Comparison of ENCODE assay signal across 18 cellular contexts in the genomic region with DNA sequence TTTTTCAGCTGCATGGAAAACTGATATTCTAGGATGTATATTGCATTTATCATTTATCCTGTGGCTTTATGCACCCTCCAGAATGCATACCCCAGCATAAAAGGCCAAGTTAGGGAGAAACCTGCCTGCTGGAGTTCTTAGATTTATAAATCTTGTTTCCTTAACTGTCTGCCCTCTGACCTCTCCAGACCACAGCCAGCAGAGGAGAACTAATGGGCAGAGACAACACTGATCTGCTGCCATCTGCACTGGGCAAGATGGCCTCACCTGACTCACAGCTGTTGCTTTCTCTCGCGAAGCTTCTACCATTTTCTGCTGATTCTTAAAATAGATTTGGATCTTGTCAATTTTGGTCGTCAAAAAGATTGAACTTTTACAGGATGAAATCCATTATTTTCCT.
DNase-seq lines count a peak whose midpoint lies in the region; ATAC-seq, FAIRE-seq and TF ChIP-seq lines count a peak whose summit lies in the region.
"Had no signal": no experiment of that assay in that cellular context is flagged by ENCODE, and none has a peak within 500 bp of the region (broad histone marks: within the 10 kb centered on the region; RNA-seq: fewer than 3 reads in every experiment).

No MANE protein-coding gene starts in this region.

- peaks cover 63% of the 10 kb centered on the region for H3K4me1 Mint-ChIP-seq in activated naive CD8-positive, alpha-beta T cell treated with anti-CD3 and anti-CD28 coated beads, Interleukin-2, amount 10 ng/mL, durations not matched to agents 7 days and 5 days
- H3K4me1 Mint-ChIP-seq in naive thymus-derived CD8-positive, alpha-beta T cell: peaks cover 45 to 94% (median 90%) of the 10 kb centered on the region in 4 donors
- H3K4me1 Mint-ChIP-seq: H9, WTC11 had no signal

- no peak for ATAC-seq in activated naive CD8-positive, alpha-beta T cell treated with anti-CD3 and anti-CD28 coated beads, Interleukin-2, amount 10 ng/mL, durations not matched to agents 7 days and 5 days (ENCODE audit: low read depth)
- ATAC-seq in naive thymus-derived CD8-positive, alpha-beta T cell: no peak
- ATAC-seq: WTC11 had no signal

- DNase-seq in GM12891 (ENCODE audit: insufficient read length, low spot score) (no peak), thyroid gland (no peak), HEK293T (ENCODE audit: extremely low spot score) (no peak), tibial nerve (ENCODE audit: low spot score in 2 of 2) (no peak), NCI-H187 (lab: John Stamatoyannopoulos, UW) (no peak)
- DNase-seq in activated naive CD8-positive, alpha-beta T cell treated with anti-CD3 and anti-CD28 coated beads, Interleukin-2, amount 10 ng/mL, durations not matched to agents 7 days and 5 days: no peak
- DNase-seq in naive thymus-derived CD8-positive, alpha-beta T cell: no peak
- DNase-seq: activated gamma-delta T cell; BE2C; caudate nucleus; H9; hippocampal formation; MG63; stimulated activated CD8-positive, alpha-beta memory T cell treated with anti-CD3 and anti-CD28 coated beads, Interleukin-4, amount 100 ng/mL, for 48 hours had no signal

- peaks cover 44% of the 10 kb centered on the region for H3K36me3 Mint-ChIP-seq in activated naive CD8-positive, alpha-beta T cell treated with anti-CD3 and anti-CD28 coated beads, Interleukin-2, amount 10 ng/mL, durations not matched to agents 7 days and 5 days
- peaks cover 4 to 57% (median 16%) of the 10 kb centered on the region in 3 donors for H3K36me3 Mint-ChIP-seq in naive thymus-derived CD8-positive, alpha-beta T cell

- H3K27ac ChIP-seq in BLaER1 (peak overlapping the region; percentile 14; the same call in 1 of the 2 replicates), thyroid gland (no peak overlapping the region), tibial nerve (peak overlapping the region in 2 of 4 donors; percentile 4 to 36)

- TF ChIP-seq CTCF in thyroid gland (IDR thresholded peaks at IDR 0.05) (no peak), tibial nerve (IDR thresholded peaks at IDR 0.05) (no peak)

- no peaks in the 10 kb centered on the region for H3K27me3 Mint-ChIP-seq in activated naive CD8-positive, alpha-beta T cell treated with anti-CD3 and anti-CD28 coated beads, Interleukin-2, amount 10 ng/mL, durations not matched to agents 7 days and 5 days
- no peaks in the 10 kb centered on the region for H3K27me3 Mint-ChIP-seq in naive thymus-derived CD8-positive, alpha-beta T cell

- H3K4me2 ChIP-seq in BLaER1: peak overlapping the region; percentile 96

- H3K9me3 Mint-ChIP-seq in activated naive CD8-positive, alpha-beta T cell treated with anti-CD3 and anti-CD28 coated beads, Interleukin-2, amount 10 ng/mL, durations not matched to agents 7 days and 5 days: no peaks in the 10 kb centered on the region
- H3K9me3 Mint-ChIP-seq in naive thymus-derived CD8-positive, alpha-beta T cell: no peaks in the 10 kb centered on the region

- FAIRE-seq in GM12891 (lab: Jason Lieb, UNC): no peak
- FAIRE-seq: GM18507 had no signal

- H3K4me1 ChIP-seq in BLaER1: peaks cover 98% of the 10 kb centered on the region
- H3K4me1 ChIP-seq in thyroid gland: peaks cover 5 to 56% of the 10 kb centered on the region in 2 donors
- H3K4me1 ChIP-seq in tibial nerve: peaks cover 0 to 76% (median 25%) of the 10 kb centered on the region in 4 donors

- peak overlapping the region; percentile 5 for H3K4me3 Mint-ChIP-seq in activated naive CD8-positive, alpha-beta T cell treated with anti-CD3 and anti-CD28 coated beads, Interleukin-2, amount 10 ng/mL, durations not matched to agents 7 days and 5 days
- H3K4me3 Mint-ChIP-seq in naive thymus-derived CD8-positive, alpha-beta T cell: peak overlapping the region; percentile 19 to 97 (median 68)
- H3K4me3 Mint-ChIP-seq: H9, WTC11 had no signal

- H3K36me3 ChIP-seq in BLaER1 (peaks cover 79% of the 10 kb centered on the region), thyroid gland (no peaks in the 10 kb centered on the region), tibial nerve (peaks cover 0 to 9% (median 0%) of the 10 kb centered on the region in 3 donors)
- H3K36me3 ChIP-seq: MG63 had no signal

- H3K4me3 ChIP-seq in BLaER1: peak overlapping the region; percentile 4; the same call in 1 of the 2 replicates
- no peak overlapping the region for H3K4me3 ChIP-seq in thyroid gland (replicated peaks in 1 of 3)
- no peak overlapping the region for H3K4me3 ChIP-seq in tibial nerve
- H3K4me3 ChIP-seq: lung, MG63 had no signal

- H3K27me3 ChIP-seq in BLaER1 (no peaks in the 10 kb centered on the region), thyroid gland (no peaks in the 10 kb centered on the region), tibial nerve (no peaks in the 10 kb centered on the region)
- H3K27me3 ChIP-seq: BE2C, MG63 had no signal

- H3K9me3 ChIP-seq in BLaER1: no peaks in the 10 kb centered on the region
- H3K9me3 ChIP-seq in thyroid gland: no peaks in the 10 kb centered on the region
- H3K9me3 ChIP-seq in tibial nerve: no peaks in the 10 kb centered on the region
- H3K9me3 ChIP-seq: BE2C, MG63 had no signal

- CTCF ChIA-PET in HEK293T (lab: Yijun Ruan, JAX): no interaction called here

- POLR2A ChIA-PET in activated naive CD8-positive, alpha-beta T cell treated with anti-CD3 and anti-CD28 coated beads, Interleukin-2, amount 10 ng/mL, durations not matched to agents 7 days and 5 days (lab: Charles Lee): interaction anchor here (1.1 to 5.2 kb wide), 4 partner anchors 10 to 57 kb away, joined by 3 to 231 read pairs (median 4); no protein-coding TSS in a partner anchor
- POLR2A ChIA-PET in naive thymus-derived CD8-positive, alpha-beta T cell (lab: Charles Lee): interaction anchor here (1.0 to 5.3 kb wide), 5 partner anchors 8 to 65 kb away, joined by 4 to 312 read pairs (median 11); no protein-coding TSS in a partner anchor
- POLR2A ChIA-PET in HEK293T (lab: Yijun Ruan, JAX): no interaction called here

- 90 to 93% methylated on average over 3 of the region's 3 CpGs for whole genome bisulfite sequencing in thyroid gland, 2 donors
- WGBS in tibial nerve, 2 donors: 81 to 82% methylated on average over 3 of the region's 3 CpGs

- H4K20me1 ChIP-seq in BLaER1: peaks cover 62% of the 10 kb centered on the region

- TF ChIP-seq POLR2A in GM12891 (IDR thresholded peaks at IDR 0.05; ENCODE audit: low read depth, low read length) (no peak), thyroid gland (IDR thresholded peaks at IDR 0.05) (no peak), tibial nerve (IDR thresholded peaks at IDR 0.05) (no peak)

- no peak for TF ChIP-seq EP300 in tibial nerve (IDR thresholded peaks at IDR 0.05)

- intact Hi-C loops in thyroid gland (cut with DNase I): no loop called here

- H3K27ac Mint-ChIP-seq in activated naive CD8-positive, alpha-beta T cell treated with anti-CD3 and anti-CD28 coated beads, Interleukin-2, amount 10 ng/mL, durations not matched to agents 7 days and 5 days: peak overlapping the region; percentile 57
- peak overlapping the region; percentile 85 to 100 (median 93) for H3K27ac Mint-ChIP-seq in naive thymus-derived CD8-positive, alpha-beta T cell
- H3K27ac Mint-ChIP-seq: WTC11 had no signal

- H3K9ac ChIP-seq in BLaER1: no peak overlapping the region

TF ChIP-seq in GM12891, 5 proteins besides CTCF, POLR2A, EP300 and RAD21:
- TF ChIP-seq TAF1 (IDR thresholded peaks at IDR 0.05; ENCODE audit: low read depth, low read length) (no peak), PAX5 (IDR thresholded peaks at IDR 0.05; ENCODE audit: insufficient read depth, low read length, severe bottlenecking) (no peak), POLR2AphosphoS5 (IDR thresholded peaks at IDR 0.05; ENCODE audit: low read depth, low read length) (0 out of 2 replicates have a peak, but pooled peaks have one; percentile 25), POU2F2 (IDR thresholded peaks at IDR 0.05; ENCODE audit: low read depth, low read length) (no peak), SPI1 (IDR thresholded peaks at IDR 0.05; ENCODE audit: low read depth, low read length) (no peak)
TF ChIP-seq in GM12891: peak in this region for 1.

TF ChIP-seq in HEK293T, 16 proteins besides CTCF, POLR2A, EP300 and RAD21:
- TF ChIP-seq FOXK2 (IDR thresholded peaks at IDR 0.05) (no peak), CTBP1 (IDR thresholded peaks at IDR 0.05; ENCODE audit: borderline replicate concordance) (no peak), BHLHE40 (IDR thresholded peaks at IDR 0.05; ENCODE audit: borderline replicate concordance) (no peak), TARDBP (IDR thresholded peaks at IDR 0.05) (no peak), SUZ12 (IDR thresholded peaks at IDR 0.05) (no peak), FOXA1 (IDR thresholded peaks at IDR 0.05) (no peak), ELF4 (IDR thresholded peaks at IDR 0.05) (no peak), HDGF (IDR thresholded peaks at IDR 0.05; ENCODE audit: borderline replicate concordance) (no peak), NFRKB (IDR thresholded peaks at IDR 0.05) (no peak), FOXM1 (IDR thresholded peaks at IDR 0.05; ENCODE audit: borderline replicate concordance) (no peak), L3MBTL2 (conservative IDR thresholded peaks at IDR 0.05) (no peak), ARNT (IDR thresholded peaks at IDR 0.05) (no peak), LEF1 (IDR thresholded peaks at IDR 0.05; ENCODE audit: borderline replicate concordance) (no peak), ZNF384 (IDR thresholded peaks at IDR 0.05) (no peak)
- TF ChIP-seq, protein P1, sequence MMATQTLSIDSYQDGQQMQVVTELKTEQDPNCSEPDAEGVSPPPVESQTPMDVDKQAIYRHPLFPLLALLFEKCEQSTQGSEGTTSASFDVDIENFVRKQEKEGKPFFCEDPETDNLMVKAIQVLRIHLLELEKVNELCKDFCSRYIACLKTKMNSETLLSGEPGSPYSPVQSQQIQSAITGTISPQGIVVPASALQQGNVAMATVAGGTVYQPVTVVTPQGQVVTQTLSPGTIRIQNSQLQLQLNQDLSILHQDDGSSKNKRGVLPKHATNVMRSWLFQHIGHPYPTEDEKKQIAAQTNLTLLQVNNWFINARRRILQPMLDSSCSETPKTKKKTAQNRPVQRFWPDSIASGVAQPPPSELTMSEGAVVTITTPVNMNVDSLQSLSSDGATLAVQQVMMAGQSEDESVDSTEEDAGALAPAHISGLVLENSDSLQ (IDR thresholded peaks at IDR 0.05): no peak
